Comparison of ENCODE assay signal across 8 cellular contexts in genomic region chr5:111223790-111224560, GRCh38. TPM values are rescaled to one million over a fixed set of nuclear protein-coding genes. Genes with fewer than 3 reads are reported as not detected.
DNase-seq lines count a peak whose midpoint lies in the region; ATAC-seq, FAIRE-seq and TF ChIP-seq lines count a peak whose summit lies in the region.

CAMK4 (plus strand) TSS chr5:111224384; CDS start chr5:111224484, 100 bp downstream.

- TF ChIP-seq POLR2A in GM18505 (IDR thresholded peaks at IDR 0.05; ENCODE audit: borderline replicate concordance, extremely low read depth, insufficient read depth, insufficient read length) = peak; percentile 65

- FAIRE-seq in bronchial epithelial cell (lab: Jason Lieb, UNC) = no peak

- ATAC-seq in GM18505 (IDR thresholded peaks at IDR 0.05; ENCODE audit: unreplicated experiment) (peak; percentile 85), HG02759 (IDR thresholded peaks at IDR 0.05; ENCODE audit: unreplicated experiment) (peak; percentile 84)

- DNase-seq in NCI-H1694 (lab: John Stamatoyannopoulos, UW) = peak; percentile 77
- DNase-seq in bronchial epithelial cell (ENCODE audit: low read depth) = peak; percentile 39
- DNase-seq in islet precursor cell = peak; percentile 94
- DNase-seq in stimulated activated CD4-positive, alpha-beta T cell treated with anti-CD3 and anti-CD28 coated beads, Interleukin-15, amount 100 ng/mL, for 24 hours = peak; percentile 78
- no peak for DNase-seq in COLO829 (ENCODE audit: low spot score)

- H3K4me3 ChIP-seq in WI38 (ENCODE audit: low read depth, low read length) (peak within 1 kb of the TSS; percentile 68), bronchial epithelial cell (ENCODE audit: low read depth, low read length) (peak within 1 kb of the TSS; percentile 49)

- no peak for TF ChIP-seq CTCF in WI38 (IDR thresholded peaks at IDR 0.05; ENCODE audit: low read depth, low read length)
- no peak for TF ChIP-seq CTCF in bronchial epithelial cell (IDR thresholded peaks at IDR 0.05; ENCODE audit: insufficient read depth, low read length, severe bottlenecking)

- no peaks in the 10 kb centered on the region for H3K27me3 ChIP-seq in bronchial epithelial cell (ENCODE audit: control insufficient read depth, insufficient read depth, low read length)

- H3K36me3 ChIP-seq in bronchial epithelial cell (ENCODE audit: control insufficient read depth, insufficient read depth, low read length) = no peaks in the 10 kb centered on the region

RNA-seq across cellular contexts. Expression of gene CAMK4, which starts in this region (rescaled TPM):
- total RNA-seq in bronchial epithelial cell = 0.26 TPM in 1 of 2 replicates, not detected in the other

Comparison
In these comparisons a context has a peak if more than half of its experiments do, and no peak if none do; other contexts are left out.
1. Peak in DNase-seq and H3K4me3 ChIP-seq in bronchial epithelial cell; RNA of the gene not detected or under 1 TPM.